In the genomic region with DNA sequence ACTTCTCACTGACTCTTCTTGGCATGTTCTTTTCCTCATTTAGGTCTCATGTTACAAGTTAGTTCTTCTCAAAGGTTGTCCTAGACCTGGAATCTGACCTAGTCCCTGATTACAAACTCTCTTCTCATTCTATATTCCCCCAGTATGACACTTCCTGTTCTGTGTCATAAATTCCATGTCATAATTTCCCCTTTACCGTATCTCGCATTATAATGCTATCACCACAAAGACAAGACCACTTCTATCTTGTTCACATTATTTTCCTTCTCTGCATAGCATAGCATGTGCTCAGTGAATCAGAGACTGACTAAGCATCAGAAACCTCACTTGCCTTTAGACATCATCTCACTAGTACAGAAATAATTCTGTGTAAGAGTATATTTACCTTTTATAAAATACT, we compare ENCODE assay signal across 14 cellular contexts.
DNase-seq lines count a peak whose midpoint lies in the region; ATAC-seq and TF ChIP-seq lines count a peak whose summit lies in the region.
"Had no signal": no experiment of that assay in that cellular context is flagged by ENCODE, and none has a peak within 500 bp of the region (broad histone marks: within the 10 kb centered on the region; RNA-seq: fewer than 3 reads in every experiment).

No MANE protein-coding gene starts in this region.

- no peak for ATAC-seq in GM18870 (IDR thresholded peaks at IDR 0.05; ENCODE audit: unreplicated experiment)
- ATAC-seq: sciatic nerve had no signal

- no peak overlapping the region for H3K4me3 ChIP-seq in astrocyte of the spinal cord (ENCODE audit: low read depth, low read length)
- H3K4me3 ChIP-seq: uterus had no signal

- DNase-seq in Daoy (ENCODE audit: low read depth) (peak; percentile 48), LHCN-M2 (ENCODE audit: low read depth) (peak; percentile 93), astrocyte of the spinal cord (ENCODE audit: low read depth, low spot score) (peak; percentile 84), kidney glomerular epithelial cell (lab: John Stamatoyannopoulos, UW) (peak; percentile 81), NCI-H1105 (lab: John Stamatoyannopoulos, UW) (no peak), NCI-H345 treated with DMSO at 0.1 percent for 48 hours (lab: John Stamatoyannopoulos, UW; ENCODE audit: unreplicated experiment) (no peak)
- DNase-seq in stimulated activated CD4-positive, alpha-beta T cell treated with anti-CD3 and anti-CD28 coated beads, Interleukin-2, amount 100 ng/mL, for 48 hours, result no peak
- DNase-seq: activated naive CD8-positive, alpha-beta T cell treated with anti-CD3 and anti-CD28 coated beads, Interleukin-2, amount 10 ng/mL, durations not matched to agents 7 days and 5 days; MM.1S; NCI-H510A; SIG-M5; uterus had no signal

- in situ Hi-C loops in astrocyte of the spinal cord (cut with HindIII; ENCODE audit: low sequenced_read_pairs), result no loop called here

- TF ChIP-seq CTCF in astrocyte of the spinal cord (IDR thresholded peaks at IDR 0.05; ENCODE audit: low read depth, low read length), result no peak

Comparison
In these comparisons a context has a peak if more than half of its experiments do, and no peak if none do; other contexts are left out.
1. DNase-seq: peak in Daoy (single experiment), LHCN-M2 (single experiment), astrocyte of the spinal cord (single experiment) and kidney glomerular epithelial cell (single experiment); none in stimulated activated CD4-positive, alpha-beta T cell treated with anti-CD3 and anti-CD28 coated beads, Interleukin-2, amount 100 ng/mL, for 48 hours (0 of 2), NCI-H1105 (single experiment) and NCI-H345 treated with DMSO at 0.1 percent for 48 hours (single experiment).